21 cellular contexts compared by ENCODE assay signal in genomic region chr3:123498761-123499160, GRCh38. TPM values are rescaled to one million over a fixed set of nuclear protein-coding genes. Genes with fewer than 3 reads are reported as not detected.
"Had no signal": no experiment of that assay in that cellular context is flagged by ENCODE, and none has a peak within 500 bp of the region (broad histone marks: within the 10 kb centered on the region; RNA-seq: fewer than 3 reads in every experiment).

No MANE protein-coding gene starts in this region.

- ATAC-seq: heart right ventricle; left lobe of liver; mucosa of descending colon; naive thymus-derived CD8-positive, alpha-beta T cell; sciatic nerve; stimulated activated memory B cell treated with anti-CD40 and anti-IgM and Interleukin-4, amounts not matched to agents 10 μg/mL and 1 μg/mL and 100 μg/mL, for 72 hours; upper lobe of right lung had no signal

- DNase-seq: effector CD4-positive, alpha-beta T cell; endodermal cell; erythroblast; heart right ventricle; islet precursor cell; mucosa of descending colon; naive thymus-derived CD8-positive, alpha-beta T cell; spleen; stimulated activated CD4-positive, alpha-beta T cell treated with anti-CD3 and anti-CD28 coated beads, Interleukin-15, amount 100 ng/mL, for 24 hours; stimulated activated CD4-positive, alpha-beta T cell treated with anti-CD3 and anti-CD28 coated beads, Interleukin-1b, Interleukin-23, amount 100 ng/mL, for 48 hours; stimulated activated CD4-positive, alpha-beta T cell treated with anti-CD3 and anti-CD28 coated beads, Interleukin-4, amount 100 ng/mL, for 24 hours; testis; upper lobe of right lung had no signal

- H3K4me3 ChIP-seq: heart right ventricle, mucosa of descending colon, spleen, testis, tibial nerve, upper lobe of right lung, vagina had no signal

- H3K4me1 ChIP-seq: spleen, testis, tibial nerve, upper lobe of right lung, vagina had no signal

- H3K9me3 Mint-ChIP-seq: endodermal cell; naive thymus-derived CD8-positive, alpha-beta T cell; stimulated activated memory B cell treated with anti-CD40 and anti-IgM and Interleukin-4, amounts not matched to agents 10 μg/mL and 1 μg/mL and 100 μg/mL, for 72 hours; stimulated activated naive CD8-positive, alpha-beta T cell treated with anti-CD3 and anti-CD28 coated beads, Interleukin-15, Interleukin-2, amounts not matched to agents 100 ng/mL and 50 ng/mL, for 24 hours had no signal

- H3K9me3 ChIP-seq: heart right ventricle, mucosa of descending colon, neutrophil, spleen, testis, tibial nerve, upper lobe of right lung, vagina had no signal

- H3K27me3 ChIP-seq: heart right ventricle, neutrophil, spleen, testis, tibial nerve, upper lobe of right lung, vagina had no signal

- H3K27ac ChIP-seq: heart right ventricle, neutrophil, spleen, tibial nerve, upper lobe of right lung, vagina had no signal

- H3K4me3 Mint-ChIP-seq: endodermal cell; naive thymus-derived CD8-positive, alpha-beta T cell; stimulated activated memory B cell treated with anti-CD40 and anti-IgM and Interleukin-4, amounts not matched to agents 10 μg/mL and 1 μg/mL and 100 μg/mL, for 72 hours; stimulated activated naive CD8-positive, alpha-beta T cell treated with anti-CD3 and anti-CD28 coated beads, Interleukin-15, Interleukin-2, amounts not matched to agents 100 ng/mL and 50 ng/mL, for 24 hours had no signal

- H3K27me3 Mint-ChIP-seq: naive thymus-derived CD8-positive, alpha-beta T cell; stimulated activated memory B cell treated with anti-CD40 and anti-IgM and Interleukin-4, amounts not matched to agents 10 μg/mL and 1 μg/mL and 100 μg/mL, for 72 hours; stimulated activated naive CD8-positive, alpha-beta T cell treated with anti-CD3 and anti-CD28 coated beads, Interleukin-15, Interleukin-2, amounts not matched to agents 100 ng/mL and 50 ng/mL, for 24 hours had no signal

- H3K27ac Mint-ChIP-seq: endodermal cell; stimulated activated memory B cell treated with anti-CD40 and anti-IgM and Interleukin-4, amounts not matched to agents 10 μg/mL and 1 μg/mL and 100 μg/mL, for 72 hours; stimulated activated naive CD8-positive, alpha-beta T cell treated with anti-CD3 and anti-CD28 coated beads, Interleukin-15, Interleukin-2, amounts not matched to agents 100 ng/mL and 50 ng/mL, for 24 hours had no signal

- H3K4me1 Mint-ChIP-seq: endodermal cell; stimulated activated memory B cell treated with anti-CD40 and anti-IgM and Interleukin-4, amounts not matched to agents 10 μg/mL and 1 μg/mL and 100 μg/mL, for 72 hours had no signal

RNA-seq across cellular contexts. Expression of gene ADCY5, which starts 49.9 kb away (rescaled TPM):
- total RNA-seq: endothelial cell of umbilical vein; naive thymus-derived CD8-positive, alpha-beta T cell had no signal
